ENCODE assay signal across 1 cellular context in genomic region chr1:154431586-154432373, GRCh38.
TF ChIP-seq lines count a peak whose summit lies in the region.

No MANE protein-coding gene starts in this region.

TF ChIP-seq in K562, 482 proteins besides CTCF, POLR2A, EP300 and RAD21 (continued from another document and continues in another):
- TF ChIP-seq ZNF609 (CRISPR knock-in tag; IDR thresholded peaks at IDR 0.05; ENCODE audit: borderline replicate concordance) (no peak), ZNF655 (CRISPR knock-in tag; IDR thresholded peaks at IDR 0.05) (no peak), ATF6 (CRISPR knock-in tag; IDR thresholded peaks at IDR 0.05) (no peak), ZNF324 (CRISPR knock-in tag; IDR thresholded peaks at IDR 0.05) (no peak), ZNF57 (CRISPR knock-in tag; IDR thresholded peaks at IDR 0.05) (no peak), ZFX (CRISPR knock-in tag; IDR thresholded peaks at IDR 0.05) (no peak), RBM14 (IDR thresholded peaks at IDR 0.05; ENCODE audit: borderline replicate concordance, insufficient read depth, low read depth, low read length) (no peak), DLX4 (CRISPR knock-in tag; IDR thresholded peaks at IDR 0.05) (no peak), BMI1 (IDR thresholded peaks at IDR 0.05; ENCODE audit: low read length) (no peak), CHD4 (IDR thresholded peaks at IDR 0.05; ENCODE audit: insufficient read depth, insufficient replicate concordance, low read depth, low read length, poor library complexity, severe bottlenecking) (no peak), PML (IDR thresholded peaks at IDR 0.05; ENCODE audit: low read length) (no peak), ZNF23 (CRISPR knock-in tag; IDR thresholded peaks at IDR 0.05) (no peak), TARDBP (IDR thresholded peaks at IDR 0.05) (no peak), NFE2L1 (tag; IDR thresholded peaks at IDR 0.05; ENCODE audit: borderline replicate concordance, low read depth) (no peak), CEBPB (tag; IDR thresholded peaks at IDR 0.05) (peak; percentile 81), RBM34 (IDR thresholded peaks at IDR 0.05; ENCODE audit: borderline replicate concordance, insufficient read depth, low read length) (no peak), ZFP36 (IDR thresholded peaks at IDR 0.05; ENCODE audit: low read depth, low read length, partially characterized antibody) (no peak), ZNF174 (CRISPR knock-in tag; IDR thresholded peaks at IDR 0.05) (no peak), ZNF165 (CRISPR knock-in tag; IDR thresholded peaks at IDR 0.05; ENCODE audit: borderline replicate concordance) (no peak), TRIM28 (IDR thresholded peaks at IDR 0.05) (no peak), MCM3 (IDR thresholded peaks at IDR 0.05) (no peak), MAFK (IDR thresholded peaks at IDR 0.05; ENCODE audit: low read length) (0 out of 2 replicates have a peak, but pooled peaks have one; percentile 16), MIER1 (IDR thresholded peaks at IDR 0.05; ENCODE audit: low read depth) (no peak), ZBTB12 (CRISPR knock-in tag; IDR thresholded peaks at IDR 0.05) (no peak), ZNF121 (CRISPR knock-in tag; conservative IDR thresholded peaks at IDR 0.05) (no peak), KLF13 (tag; IDR thresholded peaks at IDR 0.05; ENCODE audit: borderline replicate concordance, low read depth) (no peak), PRPF4 (IDR thresholded peaks at IDR 0.05; ENCODE audit: insufficient read depth, low read depth, low read length, poor library complexity, severe bottlenecking) (no peak), ARID1B (IDR thresholded peaks at IDR 0.05) (peak; percentile 39), ZNF77 (CRISPR knock-in tag; IDR thresholded peaks at IDR 0.05) (no peak), ZNF699 (CRISPR knock-in tag; IDR thresholded peaks at IDR 0.05; ENCODE audit: insufficient replicate concordance) (no peak), NR0B1 (IDR thresholded peaks at IDR 0.05; ENCODE audit: partially characterized antibody) (no peak), SMARCA5 (IDR thresholded peaks at IDR 0.05) (no peak), CC2D1A (IDR thresholded peaks at IDR 0.05) (no peak), ZNF76 (CRISPR knock-in tag; IDR thresholded peaks at IDR 0.05; ENCODE audit: borderline replicate concordance) (no peak), ZNF444 (CRISPR knock-in tag; IDR thresholded peaks at IDR 0.05) (no peak), GTF2F1 (IDR thresholded peaks at IDR 0.05; ENCODE audit: low read depth, low read length) (no peak), HBP1 (CRISPR knock-in tag; IDR thresholded peaks at IDR 0.05) (no peak), ZNF561 (CRISPR knock-in tag; conservative IDR thresholded peaks at IDR 0.05) (no peak), FIP1L1 (IDR thresholded peaks at IDR 0.05; ENCODE audit: low read depth, low read length, poor library complexity, severe bottlenecking) (no peak), NCOA1 (IDR thresholded peaks at IDR 0.05; ENCODE audit: low read depth) (no peak), AFF1 (IDR thresholded peaks at IDR 0.05; ENCODE audit: low read depth in 1 of 2, partially characterized antibody in 2 of 2) (no peak), CBX3 (IDR thresholded peaks at IDR 0.05; ENCODE audit: borderline replicate concordance in 1 of 2, low read length in 2 of 2) (no peak), E2F5 (CRISPR knock-in tag; IDR thresholded peaks at IDR 0.05) (no peak), SPI1 (IDR thresholded peaks at IDR 0.05; ENCODE audit: borderline replicate concordance, low read depth, low read length) (no peak), RNF2 (IDR thresholded peaks at IDR 0.05) (no peak)
